8 cellular contexts compared by ENCODE assay signal in genomic region chr1:203025721-203026665, GRCh38. TPM values are rescaled to one million over a fixed set of nuclear protein-coding genes. Genes with fewer than 3 reads are reported as not detected.
DNase-seq lines count a peak whose midpoint lies in the region; ATAC-seq and TF ChIP-seq lines count a peak whose summit lies in the region.

PPFIA4 (plus strand) TSS chr1:203026491; CDS start chr1:203039009, 12,518 bp downstream.

- H3K9me3 ChIP-seq in right atrium auricular region: no peaks in the 10 kb centered on the region
- H3K9me3 ChIP-seq in psoas muscle: no peaks in the 10 kb centered on the region
- no peaks in the 10 kb centered on the region for H3K9me3 ChIP-seq in upper lobe of right lung

- H3K27ac ChIP-seq in right atrium auricular region (peak within 1 kb of the TSS; percentile 86 to 87), psoas muscle (peak within 1 kb of the TSS; percentile 90), upper lobe of right lung (peak within 1 kb of the TSS; percentile 63)

- no peaks in the 10 kb centered on the region; the same call in 1 of the 2 replicates for H3K27me3 ChIP-seq in GM06990 (replicated peaks; ENCODE audit: control insufficient read depth, insufficient read depth, low read length)
- no peaks in the 10 kb centered on the region for H3K27me3 ChIP-seq in right atrium auricular region
- H3K27me3 ChIP-seq in psoas muscle (ENCODE audit: insufficient read depth in 3 of 3, low read length in 2 of 3): no peaks in the 10 kb centered on the region
- H3K27me3 ChIP-seq in upper lobe of right lung: no peaks in the 10 kb centered on the region

- TF ChIP-seq CTCF in GM06990 (IDR thresholded peaks at IDR 0.05; ENCODE audit: insufficient read depth, low read length, poor library complexity, severe bottlenecking) (no peak), right atrium auricular region (IDR thresholded peaks at IDR 0.05) (no peak), psoas muscle (IDR thresholded peaks at IDR 0.05) (no peak), upper lobe of right lung (IDR thresholded peaks at IDR 0.05) (no peak)

- peaks cover 0 to 40% of the 10 kb centered on the region in 2 donors for H3K4me1 ChIP-seq in right atrium auricular region
- H3K4me1 ChIP-seq in psoas muscle: peaks cover 32% of the 10 kb centered on the region
- peaks cover 8% of the 10 kb centered on the region for H3K4me1 ChIP-seq in upper lobe of right lung

- H3K4me3 ChIP-seq in GM06990 (replicated peaks; ENCODE audit: low read depth, low read length): peak within 1 kb of the TSS; percentile 65
- peak within 1 kb of the TSS; percentile 61 to 69 for H3K4me3 ChIP-seq in right atrium auricular region
- H3K4me3 ChIP-seq in psoas muscle: peak within 1 kb of the TSS; percentile 88
- H3K4me3 ChIP-seq in upper lobe of right lung: peak within 1 kb of the TSS; percentile 61

- intact Hi-C loops in psoas muscle (cut with DNase I) (no loop called here), upper lobe of right lung (cut with DNase I) (no loop called here)

- DNase-seq in GM06990 (ENCODE audit: extremely low read depth, insufficient read length) (peak; percentile 90), NCI-H1436 treated with DMSO at 0.1 percent for 48 hours (lab: John Stamatoyannopoulos, UW) (peak; percentile 74), T-helper 2 cell (peak; percentile 72 to 92 (median 77)), amygdala (lab: John Stamatoyannopoulos, UW) (peak in 54 of 56 donors; percentile 27 to 89 (median 73)), right atrium auricular region (ENCODE audit: low spot score) (peak; percentile 81), psoas muscle (peak; percentile 91 to 94), upper lobe of right lung (peak; percentile 94)

- 7 to 9% (median 7%) methylated on average over 41 to 52 of the region's 52 CpGs for WGBS in psoas muscle, 3 donors

- H3K36me3 ChIP-seq in GM06990 (ENCODE audit: control insufficient read depth, insufficient read depth, low read length) (peaks cover 4% of the 10 kb centered on the region), right atrium auricular region (peaks cover 14% of the 10 kb centered on the region), psoas muscle (ENCODE audit: insufficient read depth in 1 of 2, low read depth in 1 of 2) (peaks cover 5 to 42% of the 10 kb centered on the region in 2 donors), upper lobe of right lung (peaks cover 28% of the 10 kb centered on the region)

- ATAC-seq in HG02623 (IDR thresholded peaks at IDR 0.05; ENCODE audit: unreplicated experiment) (peak; percentile 70), psoas muscle (peak; percentile 81 to 89 (median 85)), upper lobe of right lung (peak; percentile 98)

RNA-seq across cellular contexts. Expression of gene PPFIA4, which starts in this region (rescaled TPM):
- total RNA-seq in right atrium auricular region (10 to 100 TPM; 16.3 to 19.2 TPM), psoas muscle (10 to 100 TPM; 29.1 to 99.8 (median 51.5) TPM), upper lobe of right lung (1.3 TPM)
- polyA plus RNA-seq in psoas muscle: 10 to 100 TPM in 2 of 3 donors, 1 to 10 TPM in 1; 8.3 to 28.3 (median 14.1) TPM

Comparison
In these comparisons a context has a peak if more than half of its experiments do, and no peak if none do; other contexts are left out.
1. Peak in every context shown above with its lines: DNase-seq, ATAC-seq, H3K4me3 ChIP-seq and H3K27ac ChIP-seq.